Comparison of ENCODE assay signal across 28 cellular contexts in genomic region chr20:52171025-52171424, GRCh38.
"Had no signal": no experiment of that assay in that cellular context is flagged by ENCODE, and none has a peak within 500 bp of the region (broad histone marks: within the 10 kb centered on the region; RNA-seq: fewer than 3 reads in every experiment).

No MANE protein-coding gene starts in this region.

- FAIRE-seq: keratinocyte, pancreas had no signal

- H3K27ac Mint-ChIP-seq: naive thymus-derived CD4-positive, alpha-beta T cell; natural killer cell treated with Interleukin-12 subunit alpha and Interleukin-12 subunit beta and Interleukin-15 and Interleukin-18, amount 100 ng/mL, for 72 hours; stimulated activated naive B cell treated with anti-CD40 and anti-IgM and Interleukin-4, amounts not matched to agents 10 μg/mL and 1 μg/mL and 100 μg/mL, for 72 hours had no signal

- H3K4me3 Mint-ChIP-seq: naive thymus-derived CD4-positive, alpha-beta T cell; natural killer cell treated with Interleukin-12 subunit alpha and Interleukin-12 subunit beta and Interleukin-15 and Interleukin-18, amount 100 ng/mL, for 72 hours had no signal

- H3K27ac ChIP-seq: left lung, pancreas, prostate gland, skin epidermis, suprapubic skin, thoracic aorta, tibial artery, upper lobe of right lung, uterus had no signal

- H3K9me3 Mint-ChIP-seq: natural killer cell treated with Interleukin-12 subunit alpha and Interleukin-12 subunit beta and Interleukin-15 and Interleukin-18, amount 100 ng/mL, for 72 hours had no signal

- H3K27me3 Mint-ChIP-seq: naive thymus-derived CD4-positive, alpha-beta T cell; natural killer cell treated with Interleukin-12 subunit alpha and Interleukin-12 subunit beta and Interleukin-15 and Interleukin-18, amount 100 ng/mL, for 72 hours; stimulated activated naive B cell treated with anti-CD40 and anti-IgM and Interleukin-4, amounts not matched to agents 10 μg/mL and 1 μg/mL and 100 μg/mL, for 72 hours had no signal

- ATAC-seq: left lung; mucosa of descending colon; naive thymus-derived CD4-positive, alpha-beta T cell; natural killer cell treated with Interleukin-12 subunit alpha and Interleukin-12 subunit beta and Interleukin-15 and Interleukin-18, amount 100 ng/mL, for 72 hours; pancreas; right cardiac atrium; sciatic nerve; stimulated activated naive B cell treated with anti-CD40 and anti-IgM and Interleukin-4, amounts not matched to agents 10 μg/mL and 1 μg/mL and 100 μg/mL, for 72 hours; stimulated activated naive CD8-positive, alpha-beta T cell treated with anti-CD3 and anti-CD28 coated beads, Interleukin-15, Interleukin-2, amounts not matched to agents 100 U/mL and 50 U/mL, for 24 hours; upper lobe of right lung had no signal

- H3K4me1 ChIP-seq: left lung, pancreas, prostate gland, suprapubic skin, tibial artery, upper lobe of right lung, uterus had no signal

- DNase-seq: hippocampal formation; kidney glomerular epithelial cell; left colon; left lung; midbrain; mucosa of descending colon; naive thymus-derived CD4-positive, alpha-beta T cell; pancreas; posterior cingulate gyrus; retina; right cardiac atrium; stimulated activated CD4-positive, alpha-beta T cell treated with anti-CD3 and anti-CD28 coated beads, Interleukin-12 subunit alpha, Interleukin-12 subunit beta, amount 100 ng/mL, for 4 hours; stimulated activated CD4-positive, alpha-beta T cell treated with anti-CD3 and anti-CD28 coated beads, Interleukin-15, amount 100 ng/mL, for 24 hours; stimulated activated CD4-positive, alpha-beta T cell treated with anti-CD3 and anti-CD28 coated beads, Interleukin-2, amount 100 ng/mL, for 24 hours; stimulated activated CD4-positive, alpha-beta T cell treated with anti-CD3 and anti-CD28 coated beads, Interleukin-4, amount 100 ng/mL, for 1 hour; stimulated activated naive B cell treated with anti-CD40 and anti-IgM and Interleukin-4, amounts not matched to agents 10 μg/mL and 1 μg/mL and 100 μg/mL, for 72 hours; stimulated activated naive CD8-positive, alpha-beta T cell treated with anti-CD3 and anti-CD28 coated beads, Interleukin-15, Interleukin-2, amounts not matched to agents 100 U/mL and 50 U/mL, for 24 hours; tibial artery; trophoblast cell; upper lobe of right lung; uterus had no signal

- H3K27me3 ChIP-seq: left lung, pancreas, suprapubic skin, tibial artery, upper lobe of right lung, uterus had no signal

- H3K9me3 ChIP-seq: mucosa of descending colon, pancreas, prostate gland, suprapubic skin, thoracic aorta, tibial artery, upper lobe of right lung, uterus had no signal

- H3K36me3 ChIP-seq: pancreas, prostate gland, uterus had no signal

- H3K4me3 ChIP-seq: left lung, mucosa of descending colon, pancreas, prostate gland, skin epidermis, suprapubic skin, thoracic aorta, tibial artery, upper lobe of right lung, uterus had no signal
